Comparison of ENCODE assay signal across 11 cellular contexts in the genomic region with DNA sequence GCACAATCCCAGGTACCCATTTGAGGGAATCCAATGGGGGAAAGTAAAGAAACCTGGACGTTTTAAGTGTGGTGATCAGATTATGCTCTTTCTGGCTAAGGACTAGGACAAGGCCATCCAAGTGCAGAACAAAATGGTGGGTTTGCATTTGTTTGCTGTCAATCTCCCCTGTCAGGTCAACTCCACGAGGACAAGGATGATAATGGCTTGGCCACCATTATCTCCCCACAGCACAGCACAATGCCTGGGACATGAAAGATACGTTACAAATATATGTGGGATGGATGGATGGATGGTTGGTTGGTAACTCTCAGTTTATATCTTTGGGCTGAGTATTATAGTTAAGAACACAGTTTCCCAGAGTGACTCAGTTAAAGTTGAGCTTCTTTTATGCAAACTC.
"Had no signal": no experiment of that assay in that cellular context is flagged by ENCODE, and none has a peak within 500 bp of the region (broad histone marks: within the 10 kb centered on the region; RNA-seq: fewer than 3 reads in every experiment).

No MANE protein-coding gene starts in this region.

- FAIRE-seq: H1, H54 had no signal

- H3K4me1 Mint-ChIP-seq: GM23338, H9 had no signal

- H3K27ac Mint-ChIP-seq: GM23338, H9, HFFc6 had no signal

- H3K36me3 ChIP-seq: HAP-1 had no signal

- H3K9me3 ChIP-seq: HAP-1 had no signal

- H3K9me3 Mint-ChIP-seq: H9 had no signal

- H3K27ac ChIP-seq: GM23248 had no signal

- H3K4me2 ChIP-seq: GM23338 had no signal

- DNase-seq: GM23248, GOT3, H7, H9, HCEC 1CT, HFFc6 had no signal

- H3K4me3 Mint-ChIP-seq: GM23338, H9, HFFc6 had no signal

- H3K4me1 ChIP-seq: HAP-1 had no signal

- H3K4me3 ChIP-seq: GM23248, GM23338, HAP-1 had no signal

- H2AFZ ChIP-seq: GM23248, GM23338 had no signal

- ATAC-seq: GM23338, HCT116 had no signal

- H3K9ac ChIP-seq: GM23248 had no signal
